ENCODE assay signal across 18 cellular contexts in genomic region chr12:21583587-21583986, GRCh38. TPM values are rescaled to one million over a fixed set of nuclear protein-coding genes. Genes with fewer than 3 reads are reported as not detected.
DNase-seq lines count a peak whose midpoint lies in the region; ATAC-seq, FAIRE-seq and TF ChIP-seq lines count a peak whose summit lies in the region.
"Had no signal": no experiment of that assay in that cellular context is flagged by ENCODE, and none has a peak within 500 bp of the region (broad histone marks: within the 10 kb centered on the region; RNA-seq: fewer than 3 reads in every experiment).

No MANE protein-coding gene starts in this region.

- no peak for FAIRE-seq in GM19239 (lab: Jason Lieb, UNC)
- FAIRE-seq: GM12892 had no signal

- no peak for TF ChIP-seq CTCF in choroid plexus epithelial cell (conservative IDR thresholded peaks at IDR 0.05; ENCODE audit: low read depth, low read length)

- no peak for ATAC-seq in GM21367 (IDR thresholded peaks at IDR 0.05; ENCODE audit: unreplicated experiment)
- ATAC-seq in HG02759 (IDR thresholded peaks at IDR 0.05; ENCODE audit: unreplicated experiment) = no peak

- DNase-seq in EH (ENCODE audit: low read depth) (peak; percentile 3), HT1080 (ENCODE audit: low read depth) (peak; percentile 37), NCI-H446 (lab: John Stamatoyannopoulos, UW) (peak; percentile 12 to 64), choroid plexus epithelial cell (ENCODE audit: low read depth) (peak; percentile 2), GM19239 (ENCODE audit: insufficient read length, low spot score) (no peak)
- DNase-seq: ACHN; Calu3; CD4-positive, CD25-positive, alpha-beta regulatory T cell; DMS79; GDM1; GOT3; Kasumi-1; KBM-7 had no signal

- H3K4me3 ChIP-seq in choroid plexus epithelial cell (ENCODE audit: low read depth, low read length) = no peak overlapping the region
- H3K4me3 ChIP-seq: BLaER1 treated with 17β-estradiol and CSF1 and Interleukin-3, amounts not matched to agents 10 nM and 100 nM; HAP-1 had no signal

RNA-seq across cellular contexts. Expression of gene GYS2, which starts 21.1 kb away (rescaled TPM):
- not detected in 2 replicates for total RNA-seq in HT1080 (2014; rRNA removed; shearing (Covaris generic))
- polyA plus RNA-seq in HT1080 (2015; cell fraction: cytosol; rRNA removed) = not detected in 2 replicates
- not detected in 2 replicates for polyA plus RNA-seq in HT1080 (2015; cell fraction: nucleus; rRNA removed)
- total RNA-seq: Calu3; CD4-positive, CD25-positive, alpha-beta regulatory T cell had no signal

RNA-seq across cellular contexts. Expression of gene SPX, which starts 57.5 kb away (rescaled TPM):
- 0.07 and 1.2 TPM in 2 replicates for total RNA-seq in HT1080 (2014; rRNA removed; shearing (Covaris generic))
- polyA plus RNA-seq in HT1080 (2015; cell fraction: cytosol; rRNA removed) = 2.4 and 2.6 TPM in 2 replicates
- 0.64 and 1.0 TPM in 2 replicates for polyA plus RNA-seq in HT1080 (2015; cell fraction: nucleus; rRNA removed)
- total RNA-seq: Calu3 had no signal
